In genomic region chr22:43110444-43110926, GRCh38 we compare ENCODE assay signal across 8 cellular contexts. TPM values are rescaled to one million over a fixed set of nuclear protein-coding genes. Genes with fewer than 3 reads are reported as not detected.
DNase-seq lines count a peak whose midpoint lies in the region; ATAC-seq, FAIRE-seq and TF ChIP-seq lines count a peak whose summit lies in the region.

TSS of gene BIK (plus strand) at chr22:43110750. CDS start at chr22:43124023, 13,273 bp downstream.

- H3K4me3 ChIP-seq in cardiac muscle cell (peak within 1 kb of the TSS; percentile 49), psoas muscle (peak within 1 kb of the TSS; percentile 71)

- no peaks in the 10 kb centered on the region for H3K9me3 ChIP-seq in cardiac muscle cell (ENCODE audit: low read depth)
- no peaks in the 10 kb centered on the region for H3K9me3 ChIP-seq in psoas muscle

- 0 to 2% (median 0%) methylated on average over 23 to 49 of the region's 49 CpGs for WGBS in psoas muscle, 3 donors

- TF ChIP-seq CTCF in D721Med (IDR thresholded peaks at IDR 0.05; ENCODE audit: insufficient read depth, missing control alignments) (peak; percentile 27), cardiac muscle cell (IDR thresholded peaks at IDR 0.05; ENCODE audit: low read depth, low read length) (peak; percentile 31), psoas muscle (IDR thresholded peaks at IDR 0.05) (no peak)

- ATAC-seq in HG02798 (IDR thresholded peaks at IDR 0.05; ENCODE audit: poor library complexity, unreplicated experiment) (peak; percentile 48), psoas muscle (peak; percentile 43 to 70 (median 61)), GM21447 (IDR thresholded peaks at IDR 0.05; ENCODE audit: unreplicated experiment) (no peak), GM21786 (IDR thresholded peaks at IDR 0.05; ENCODE audit: unreplicated experiment) (no peak)

- peaks cover 28% of the 10 kb centered on the region for H3K27me3 ChIP-seq in cardiac muscle cell
- peaks cover 0 to 70% (median 17%) of the 10 kb centered on the region in 3 donors for H3K27me3 ChIP-seq in psoas muscle (ENCODE audit: insufficient read depth in 3 of 3, low read length in 2 of 3)

- H3K4me1 ChIP-seq in cardiac muscle cell (ENCODE audit: low read depth) (no peaks in the 10 kb centered on the region), psoas muscle (peaks cover 12% of the 10 kb centered on the region)

- DNase-seq in D721Med (ENCODE audit: insufficient read length, low spot score) (no peak), RPMI8226 (peak; percentile 82), cardiac muscle cell (ENCODE audit: low read depth in 1 of 2, low spot score in 1 of 2) (peak; percentile 35 to 75), psoas muscle (peak in 1 of 2 donors; percentile 34)
- peak; percentile 20 for DNase-seq in activated gamma-delta T cell treated with anti-CD3 and anti-CD28 coated beads, Interleukin-2, amount 50 U/mL, for 16 hours (ENCODE audit: low read depth)

- H3K36me3 ChIP-seq in cardiac muscle cell (no peaks in the 10 kb centered on the region), psoas muscle (ENCODE audit: insufficient read depth in 1 of 2, low read depth in 1 of 2) (no peaks in the 10 kb centered on the region)

- H3K27ac ChIP-seq in cardiac muscle cell (no peak within 1 kb of the TSS), psoas muscle (no peak within 1 kb of the TSS)

- intact Hi-C loops in psoas muscle (cut with DNase I) = no loop called here

- no peak for FAIRE-seq in D721Med (lab: Jason Lieb, UNC)

RNA-seq across cellular contexts. Expression of gene BIK, which starts in this region (rescaled TPM):
- total RNA-seq in cardiac muscle cell (21.0 and 41.7 TPM in 2 replicates), psoas muscle (not detected)
- polyA plus RNA-seq in cardiac muscle cell (34.6 and 65.4 TPM in 2 replicates), psoas muscle (not detected)

Comparison
In these comparisons a context has a peak if more than half of its experiments do, and no peak if none do; other contexts are left out.
1. RNA of gene BIK (total RNA-seq): 21.0 to 41.7 TPM in cardiac muscle cell; not detected in psoas muscle; every median in the first group is over 10 times any median in the second.
2. RNA of gene BIK (polyA plus RNA-seq): 34.6 to 65.4 TPM in cardiac muscle cell; not detected in psoas muscle; every median in the first group is over 10 times any median in the second.
3. Peak in ATAC-seq and H3K4me3 ChIP-seq in psoas muscle; RNA of the gene not detected or under 1 TPM.